14 cellular contexts compared by ENCODE assay signal in the genomic region with DNA sequence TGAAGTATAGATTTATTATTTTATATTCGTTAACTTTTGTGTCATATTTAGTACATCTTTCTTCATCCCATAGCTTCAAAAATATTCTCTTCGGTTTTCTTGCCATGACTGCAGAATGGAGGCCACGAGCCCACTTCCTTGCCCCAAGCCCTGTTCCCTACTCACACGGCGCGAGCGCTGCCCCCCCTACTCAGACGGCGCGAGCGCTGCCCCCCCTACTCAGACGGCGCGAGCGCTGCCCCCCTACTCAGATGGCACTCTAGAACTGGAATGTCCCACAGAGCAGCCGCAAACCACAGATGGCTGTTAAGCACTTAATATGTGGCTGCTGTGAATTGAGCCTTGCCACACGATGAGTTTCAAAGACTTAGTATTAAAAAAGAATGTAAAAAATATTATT.
DNase-seq lines count a peak whose midpoint lies in the region; ATAC-seq and TF ChIP-seq lines count a peak whose summit lies in the region.
"Had no signal": no experiment of that assay in that cellular context is flagged by ENCODE, and none has a peak within 500 bp of the region (broad histone marks: within the 10 kb centered on the region; RNA-seq: fewer than 3 reads in every experiment).

No MANE protein-coding gene starts in this region.

- no peak for TF ChIP-seq EP300 in suprapubic skin (IDR thresholded peaks at IDR 0.05)

- H3K27me3 ChIP-seq in suprapubic skin: peaks cover 7% of the 10 kb centered on the region
- H3K27me3 ChIP-seq: SJSA1 had no signal

- no peak overlapping the region for H3K27ac ChIP-seq in suprapubic skin
- H3K27ac ChIP-seq: SJSA1 had no signal

- ATAC-seq in HG02571 (IDR thresholded peaks at IDR 0.05; ENCODE audit: unreplicated experiment) (no peak), HG02642 (IDR thresholded peaks at IDR 0.05; ENCODE audit: poor library complexity, unreplicated experiment) (no peak)

- no peak overlapping the region for H3K4me3 ChIP-seq in suprapubic skin
- H3K4me3 ChIP-seq: SJSA1 had no signal

- no peak for TF ChIP-seq POLR2A in suprapubic skin (IDR thresholded peaks at IDR 0.05)

- 61% methylated on average over 17 of the region's 17 CpGs for WGBS in suprapubic skin

- TF ChIP-seq CTCF in suprapubic skin (IDR thresholded peaks at IDR 0.05): no peak

- H3K9me3 ChIP-seq in suprapubic skin: peaks cover 4% of the 10 kb centered on the region

- no peaks in the 10 kb centered on the region for H3K4me1 ChIP-seq in suprapubic skin
- H3K4me1 ChIP-seq: SJSA1 had no signal

- DNase-seq in NCI-H748 (lab: John Stamatoyannopoulos, UW; ENCODE audit: unreplicated experiment): peak; percentile 27
- DNase-seq in NCI-H748 treated with DMSO at 0.1 percent for 48 hours (lab: John Stamatoyannopoulos, UW): no peak
- DNase-seq in central memory CD4-positive, alpha-beta T cell: peak; percentile 8
- DNase-seq in left kidney (ENCODE audit: low read depth, low spot score): peak; percentile 79
- peak; percentile 76 to 85 for DNase-seq in suprapubic skin (ENCODE audit: low spot score in 2 of 2)
- DNase-seq in OCI-M2 (lab: John Stamatoyannopoulos, UW; ENCODE audit: unreplicated experiment): no peak
- DNase-seq: activated CD4-positive, alpha-beta T cell treated with anti-CD3 and anti-CD28 coated beads for 1 hour; activated effector memory CD4-positive, alpha-beta T cell treated with anti-CD3 and anti-CD28 coated beads, Interleukin-2, amount 50 U/mL, for 16 hours; DMS79; foreskin fibroblast; NCI-H345 had no signal

- H3K36me3 ChIP-seq in suprapubic skin: no peaks in the 10 kb centered on the region
- H3K36me3 ChIP-seq: SJSA1 had no signal

Comparison
In these comparisons a context has a peak if more than half of its experiments do, and no peak if none do; other contexts are left out.
1. DNase-seq: peak in NCI-H748 (single experiment), central memory CD4-positive, alpha-beta T cell (single experiment), left kidney (single experiment) and suprapubic skin (2 of 2); none in NCI-H748 treated with DMSO at 0.1 percent for 48 hours (single experiment) and OCI-M2 (single experiment).